ENCODE assay signal across 8 cellular contexts in the genomic region with DNA sequence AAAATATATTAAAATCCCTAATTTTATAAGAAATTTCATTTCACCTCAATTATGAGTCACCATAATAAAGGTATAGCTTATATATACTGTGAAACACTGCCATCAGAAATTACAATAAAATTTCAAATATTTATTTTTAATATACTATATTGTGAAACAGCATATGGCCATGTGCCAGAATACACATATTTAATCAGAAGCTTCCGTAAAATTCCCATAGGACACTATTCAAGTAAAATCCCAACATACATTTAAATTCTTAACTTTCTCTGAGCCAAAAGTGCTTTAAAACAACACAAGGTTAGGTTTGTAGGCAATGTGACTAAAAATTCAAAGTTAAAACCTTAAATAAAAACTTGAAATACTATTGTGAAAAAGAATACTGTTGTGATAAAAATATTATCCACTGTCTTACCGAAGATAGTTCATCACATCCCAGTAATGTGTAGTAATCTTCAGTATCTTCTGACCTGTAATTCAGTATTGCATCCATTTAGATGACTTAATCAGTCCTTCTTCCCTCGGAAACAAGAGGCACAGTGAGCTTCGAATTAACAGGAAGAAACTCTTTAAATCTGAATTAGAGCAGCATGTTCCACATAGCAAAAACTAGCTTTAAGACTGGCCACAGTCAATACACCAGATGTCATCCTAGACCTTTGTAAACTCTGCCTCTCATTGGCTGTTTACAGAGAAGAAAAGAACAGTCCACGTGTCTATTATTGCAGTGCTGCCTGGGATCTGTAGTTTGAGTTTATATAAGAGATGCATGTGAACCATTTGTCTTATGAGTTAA. TPM values are rescaled to one million over a fixed set of nuclear protein-coding genes. Genes with fewer than 3 reads are reported as not detected.
DNase-seq lines count a peak whose midpoint lies in the region; ATAC-seq and TF ChIP-seq lines count a peak whose summit lies in the region.

A gene (minus strand): TSS at position 670 of the 796 bp plus-strand sequence. CDS start 177 bp downstream, at position 493.

- H3K4me1 ChIP-seq in GM23338 (ENCODE audit: insufficient read depth): no peaks in the 10 kb centered on the region; the same call in 1 of the 2 replicates
- no peaks in the 10 kb centered on the region for H3K4me1 ChIP-seq in fibroblast of lung (ENCODE audit: control insufficient read depth, extremely low read depth, insufficient read depth, low read length)
- H3K4me1 ChIP-seq in neural progenitor cell: no peaks in the 10 kb centered on the region

- H3K27me3 ChIP-seq in GM23338 (ENCODE audit: insufficient read depth): no peaks in the 10 kb centered on the region
- no peaks in the 10 kb centered on the region for H3K27me3 ChIP-seq in SU-DHL-6 (ENCODE audit: low read length)
- no peaks in the 10 kb centered on the region for H3K27me3 ChIP-seq in fibroblast of lung (ENCODE audit: control insufficient read depth, insufficient read depth, low read length)
- no peaks in the 10 kb centered on the region for H3K27me3 ChIP-seq in neural progenitor cell

- H3K4me3 ChIP-seq in GM23338 (0 out of 2 replicates have a peak within 1 kb of the TSS, but pooled peaks have one; percentile 2), SU-DHL-6 (ENCODE audit: insufficient read depth, low read length, poor library complexity, severe bottlenecking) (peak within 1 kb of the TSS; percentile 75), fibroblast of lung (replicated peaks in 1 of 4; ENCODE audit: control extremely low read depth in 1 of 4, insufficient read depth in 1 of 4, low read depth in 3 of 4, low read length in 4 of 4) (peak within 1 kb of the TSS in 2 of 4 experiments; percentile 37 to 77), neural progenitor cell (peak within 1 kb of the TSS; percentile 1)

- H3K4me3 Mint-ChIP-seq in GM23338 (peak within 1 kb of the TSS; percentile 62), neural progenitor cell (peak within 1 kb of the TSS; percentile 74), CD14-positive monocyte (no peak within 1 kb of the TSS)

- ATAC-seq in GM23338 (peak; percentile 92), HG03196 (IDR thresholded peaks at IDR 0.05; ENCODE audit: unreplicated experiment) (no peak)

- H3K9me2 ChIP-seq in GM23338 (ENCODE audit: insufficient read depth) (no peaks in the 10 kb centered on the region), SU-DHL-6 (replicated peaks; ENCODE audit: insufficient read depth, low read length) (no peaks in the 10 kb centered on the region)

- peaks cover 17% of the 10 kb centered on the region for H3K9me3 Mint-ChIP-seq in GM23338
- H3K9me3 Mint-ChIP-seq in neural progenitor cell: peaks cover 13% of the 10 kb centered on the region
- peaks cover 0 to 8% (median 4%) of the 10 kb centered on the region in 7 donors for H3K9me3 Mint-ChIP-seq in CD14-positive monocyte

- peak; percentile 95 for DNase-seq in DMS53 (lab: John Stamatoyannopoulos, UW)
- peak; percentile 65 for DNase-seq in GM23338 (ENCODE audit: low spot score)
- peak; percentile 67 for DNase-seq in NCI-H1436 (lab: John Stamatoyannopoulos, UW)
- peak; percentile 65 to 85 for DNase-seq in fibroblast of lung (ENCODE audit: low read depth in 2 of 2)
- peak; percentile 51 for DNase-seq in neural progenitor cell (ENCODE audit: low spot score)
- DNase-seq in CD14-positive monocyte (ENCODE audit: low spot score): no peak

- H3K4me1 Mint-ChIP-seq in GM23338 (peaks cover 5% of the 10 kb centered on the region; the same call in 2 of the 3 replicates), neural progenitor cell (peaks cover 2% of the 10 kb centered on the region), CD14-positive monocyte (peaks cover 8% of the 10 kb centered on the region)

- TF ChIP-seq CTCF in GM23338 (conservative IDR thresholded peaks at IDR 0.05; ENCODE audit: low read depth in 2 of 2) (no peak; a peak in 1 of 4 replicates), SU-DHL-6 (IDR thresholded peaks at IDR 0.05; ENCODE audit: insufficient read depth, low read length, poor library complexity, severe bottlenecking) (no peak), fibroblast of lung (conservative IDR thresholded peaks at IDR 0.05 in 1 of 2, IDR thresholded peaks at IDR 0.05 in 1 of 2; ENCODE audit: low read depth in 1 of 2, low read length in 2 of 2) (no peak), neural progenitor cell (IDR thresholded peaks at IDR 0.05) (no peak), CD14-positive monocyte (IDR thresholded peaks at IDR 0.05) (no peak)

- H3K4me2 ChIP-seq in GM23338 (no peak within 1 kb of the TSS), SU-DHL-6 (ENCODE audit: low read depth, low read length, poor library complexity, severe bottlenecking) (peak within 1 kb of the TSS; percentile 98), fibroblast of lung (ENCODE audit: extremely low read depth, insufficient read depth, low read length) (no peak within 1 kb of the TSS), neural progenitor cell (peak within 1 kb of the TSS; percentile 45)

- H3K36me3 Mint-ChIP-seq in GM23338 (ENCODE audit: low read depth): peaks cover 7% of the 10 kb centered on the region; the same call in 1 of the 3 replicates
- H3K36me3 Mint-ChIP-seq in neural progenitor cell: no peaks in the 10 kb centered on the region
- H3K36me3 Mint-ChIP-seq in CD14-positive monocyte: no peaks in the 10 kb centered on the region

- H3K9ac ChIP-seq in SU-DHL-6 (ENCODE audit: low read length) (peak within 1 kb of the TSS; percentile 58), fibroblast of lung (ENCODE audit: insufficient read depth, low read length) (no peak within 1 kb of the TSS), neural progenitor cell (no peak within 1 kb of the TSS)

- no peaks in the 10 kb centered on the region for H3F3A ChIP-seq in GM23338 (replicated peaks; ENCODE audit: low read depth)
- peaks cover 13% of the 10 kb centered on the region; the same call in 1 of the 2 replicates for H3F3A ChIP-seq in SU-DHL-6 (ENCODE audit: insufficient read depth)
- H3F3A ChIP-seq in neural progenitor cell (ENCODE audit: low read depth): no peaks in the 10 kb centered on the region

- intact Hi-C loops in CD14-positive monocyte (cut with micrococcal nuclease): no loop called here

- H3K27me3 Mint-ChIP-seq in GM23338 (ENCODE audit: insufficient read depth, low read depth, poor library complexity) (peaks cover 6% of the 10 kb centered on the region), neural progenitor cell (ENCODE audit: insufficient read depth, low read depth) (peaks cover 2% of the 10 kb centered on the region), CD14-positive monocyte (ENCODE audit: low read depth in 3 of 3) (peaks cover 0 to 2% (median 1%) of the 10 kb centered on the region in 3 donors)

- no peak within 1 kb of the TSS for H3K27ac ChIP-seq in GM23338 (ENCODE audit: low read depth)
- H3K27ac ChIP-seq in SU-DHL-6 (ENCODE audit: low read depth, low read length): peak within 1 kb of the TSS; percentile 14; the same call in 1 of the 2 replicates
- H3K27ac ChIP-seq in fibroblast of lung (ENCODE audit: insufficient read depth, low read length): no peak within 1 kb of the TSS
- no peak within 1 kb of the TSS for H3K27ac ChIP-seq in neural progenitor cell

- H3K9me3 ChIP-seq in SU-DHL-6 (ENCODE audit: insufficient read depth, low read length) (no peaks in the 10 kb centered on the region; the same call in 1 of the 2 replicates), fibroblast of lung (ENCODE audit: control insufficient read depth, insufficient read depth, low read depth, low read length) (no peaks in the 10 kb centered on the region), neural progenitor cell (ENCODE audit: low read depth) (no peaks in the 10 kb centered on the region)

- H3K36me3 ChIP-seq in GM23338 (ENCODE audit: insufficient read depth) (no peaks in the 10 kb centered on the region), SU-DHL-6 (ENCODE audit: low read length) (no peaks in the 10 kb centered on the region), fibroblast of lung (ENCODE audit: control insufficient read depth, insufficient read depth, low read length) (no peaks in the 10 kb centered on the region), neural progenitor cell (no peaks in the 10 kb centered on the region)

- H3K79me2 ChIP-seq in GM23338 (replicated peaks; ENCODE audit: insufficient read depth) (no peaks in the 10 kb centered on the region), SU-DHL-6 (ENCODE audit: insufficient read depth, low read length) (peaks cover 13% of the 10 kb centered on the region), fibroblast of lung (ENCODE audit: control insufficient read depth, insufficient read depth, low read length) (no peaks in the 10 kb centered on the region), neural progenitor cell (ENCODE audit: low read depth) (no peaks in the 10 kb centered on the region)

- no peaks in the 10 kb centered on the region for H4K20me1 ChIP-seq in GM23338 (replicated peaks; ENCODE audit: insufficient read depth)
- no peaks in the 10 kb centered on the region for H4K20me1 ChIP-seq in SU-DHL-6 (ENCODE audit: low read depth, low read length)
- no peaks in the 10 kb centered on the region for H4K20me1 ChIP-seq in fibroblast of lung (ENCODE audit: control insufficient read depth, extremely low read depth, insufficient read depth, low read length)
- H4K20me1 ChIP-seq in neural progenitor cell (ENCODE audit: low read depth): no peaks in the 10 kb centered on the region

- H3K27ac Mint-ChIP-seq in GM23338: no peak within 1 kb of the TSS
- H3K27ac Mint-ChIP-seq in neural progenitor cell: no peak within 1 kb of the TSS
- H3K27ac Mint-ChIP-seq in CD14-positive monocyte: peak within 1 kb of the TSS in 2 of 7 donors; percentile 3 to 36

- H2AFZ ChIP-seq in GM23338: peak within 1 kb of the TSS; percentile 50; the same call in 1 of the 2 replicates
- H2AFZ ChIP-seq in SU-DHL-6 (ENCODE audit: low read depth, low read length, severe bottlenecking): peak within 1 kb of the TSS; percentile 87
- H2AFZ ChIP-seq in fibroblast of lung (ENCODE audit: low read length): peak within 1 kb of the TSS; percentile 86
- peak within 1 kb of the TSS; percentile 55 for H2AFZ ChIP-seq in neural progenitor cell (replicated peaks)

RNA-seq across cellular contexts. Expression of the gene that starts here (rescaled TPM):
- total RNA-seq in GM23338 (2014; rRNA removed; shearing (Covaris generic)): 1.1 and 2.2 TPM in 2 replicates
- polyA plus RNA-seq in GM23338 (2016; fragmentation: Nextera tagmentation; extraction: Ambion mirVana) (4.5 and 5.7 TPM in 2 replicates), fibroblast of lung (1.1 and 2.3 TPM in 2 replicates), CD14-positive monocyte (not detected)
- total RNA-seq in fibroblast of lung (1.8 and 3.9 TPM in 2 replicates), neural progenitor cell (ENCODE audit: low replicate concordance) (3.5 and 3.7 TPM in 2 replicates)
- 0.63 and 1.5 TPM in 2 replicates for polyA plus RNA-seq in fibroblast of lung (2012)
- polyA minus RNA-seq in fibroblast of lung (ENCODE audit: low replicate concordance): 2.0 TPM in 1 of 2 replicates, not detected in the other

Comparison
In these comparisons a context has a peak if more than half of its experiments do, and no peak if none do; other contexts are left out.
1. H3K4me2 ChIP-seq: peak in SU-DHL-6 (single experiment) and neural progenitor cell (single experiment); none in GM23338 (single experiment) and fibroblast of lung (single experiment).
2. H3K4me3 Mint-ChIP-seq: peak in GM23338 (single experiment) and neural progenitor cell (single experiment); none in CD14-positive monocyte (0 of 2).
3. Peak in every context shown above with its lines, with median percentiles within 50 percentile points of each other: H2AFZ ChIP-seq.